ENCODE assay signal across 29 cellular contexts in the genomic region with DNA sequence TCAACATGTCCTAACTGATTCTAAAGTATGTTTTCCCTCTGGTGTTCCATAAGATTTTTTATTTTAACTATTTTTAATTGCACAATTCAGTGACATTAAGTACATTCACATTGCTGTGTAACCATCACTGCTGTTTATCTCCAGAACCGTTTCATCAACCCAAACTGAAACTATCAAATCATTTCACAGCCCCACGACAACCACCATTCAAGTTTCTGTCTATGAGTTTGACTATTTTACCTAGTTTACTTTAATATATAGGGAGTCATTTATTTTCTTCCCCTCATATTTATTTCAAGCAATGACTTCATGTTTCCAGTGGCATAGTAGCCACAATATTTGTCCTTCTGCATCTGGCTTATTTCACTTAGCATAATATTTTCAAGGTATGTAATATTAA. TPM values are rescaled to one million over a fixed set of nuclear protein-coding genes. Genes with fewer than 3 reads are reported as not detected.
DNase-seq lines count a peak whose midpoint lies in the region; ATAC-seq, FAIRE-seq and TF ChIP-seq lines count a peak whose summit lies in the region.
"Had no signal": no experiment of that assay in that cellular context is flagged by ENCODE, and none has a peak within 500 bp of the region (broad histone marks: within the 10 kb centered on the region; RNA-seq: fewer than 3 reads in every experiment).

No MANE protein-coding gene starts in this region.

- no peak for TF ChIP-seq CTCF in endodermal cell (conservative IDR thresholded peaks at IDR 0.05)

- peaks cover 45% of the 10 kb centered on the region for H3K9me3 ChIP-seq in endodermal cell (ENCODE audit: control insufficient read depth, low read length)
- H3K9me3 ChIP-seq: BE2C had no signal

- no peak for FAIRE-seq in GM12892 (lab: Jason Lieb, UNC)
- FAIRE-seq: A204.1, G401.6, GM12891, GM18507 had no signal

- H3K4me1 Mint-ChIP-seq in stimulated activated naive CD8-positive, alpha-beta T cell treated with anti-CD3 and anti-CD28 coated beads, Interleukin-15, amount 100 ng/mL, for 72 hours: no peaks in the 10 kb centered on the region
- H3K4me1 Mint-ChIP-seq in endodermal cell: peaks cover 9% of the 10 kb centered on the region
- H3K4me1 Mint-ChIP-seq: CD4-positive, alpha-beta memory T cell; CD8-positive, alpha-beta memory T cell had no signal

- H3K4me3 Mint-ChIP-seq in stimulated activated naive CD8-positive, alpha-beta T cell treated with anti-CD3 and anti-CD28 coated beads, Interleukin-15, amount 100 ng/mL, for 72 hours: no peak overlapping the region
- no peak overlapping the region for H3K4me3 Mint-ChIP-seq in endodermal cell
- H3K4me3 Mint-ChIP-seq: CD14-positive monocyte; CD4-positive, alpha-beta memory T cell; CD4-positive, CD25-positive, alpha-beta regulatory T cell; CD8-positive, alpha-beta memory T cell had no signal

- no peak overlapping the region for H3K27ac Mint-ChIP-seq in stimulated activated naive CD8-positive, alpha-beta T cell treated with anti-CD3 and anti-CD28 coated beads, Interleukin-15, amount 100 ng/mL, for 72 hours
- no peak overlapping the region for H3K27ac Mint-ChIP-seq in endodermal cell
- H3K27ac Mint-ChIP-seq: CD4-positive, alpha-beta memory T cell; CD4-positive, CD25-positive, alpha-beta regulatory T cell; CD8-positive, alpha-beta memory T cell had no signal

- peaks cover 19% of the 10 kb centered on the region for H3K27me3 Mint-ChIP-seq in stimulated activated naive CD8-positive, alpha-beta T cell treated with anti-CD3 and anti-CD28 coated beads, Interleukin-15, amount 100 ng/mL, for 72 hours
- peaks cover 2% of the 10 kb centered on the region for H3K27me3 Mint-ChIP-seq in endodermal cell (ENCODE audit: insufficient read depth)

- peaks cover 2% of the 10 kb centered on the region for H3K36me3 Mint-ChIP-seq in endodermal cell (ENCODE audit: low read depth)
- H3K36me3 Mint-ChIP-seq: CD14-positive monocyte; CD4-positive, alpha-beta memory T cell; CD4-positive, CD25-positive, alpha-beta regulatory T cell had no signal

- DNase-seq in stimulated activated naive CD8-positive, alpha-beta T cell treated with anti-CD3 and anti-CD28 coated beads, Interleukin-15, amount 100 ng/mL, for 72 hours: no peak
- no peak for DNase-seq in stimulated activated naive CD8-positive, alpha-beta T cell treated with anti-CD3 and anti-CD28 coated beads, Interleukin-15, Interleukin-2, amounts not matched to agents 100 U/mL and 50 U/mL, for 24 hours
- DNase-seq in endodermal cell (no peak), GM12892 (ENCODE audit: insufficient read length) (no peak), G401 (ENCODE audit: low spot score) (no peak)
- DNase-seq: 8988T; ACHN; BE2C; C1 segment of cervical spinal cord; CD4-positive, alpha-beta memory T cell; CD4-positive, CD25-positive, alpha-beta regulatory T cell; CD8-positive, alpha-beta memory T cell; COR-L47; DMS 273 treated with DMSO at 0.1 percent for 48 hours; DMS153; DMS53; DMS79; DND-41; EL; GF-D8 had no signal

- H3K9ac ChIP-seq in endodermal cell (ENCODE audit: extremely low read depth, low read length, poor library complexity, severe bottlenecking): no peak overlapping the region
- H3K9ac ChIP-seq: BLaER1 had no signal

- H3K27me3 ChIP-seq in endodermal cell (ENCODE audit: control insufficient read depth, insufficient read depth, low read length, poor library complexity, severe bottlenecking): no peaks in the 10 kb centered on the region
- H3K27me3 ChIP-seq: BLaER1 had no signal

- peaks cover 0 to 4% of the 10 kb centered on the region in 2 donors for H3K9me3 Mint-ChIP-seq in stimulated activated naive CD8-positive, alpha-beta T cell treated with anti-CD3 and anti-CD28 coated beads, Interleukin-15, amount 100 ng/mL, for 72 hours
- H3K9me3 Mint-ChIP-seq in endodermal cell: peaks cover 31% of the 10 kb centered on the region
- H3K9me3 Mint-ChIP-seq: CD8-positive, alpha-beta memory T cell had no signal

- no peaks in the 10 kb centered on the region for H3K36me3 ChIP-seq in endodermal cell (ENCODE audit: control insufficient read depth, insufficient read depth, low read length)
- H3K36me3 ChIP-seq: BE2C, BLaER1 had no signal

- H3K4me1 ChIP-seq in endodermal cell (ENCODE audit: control insufficient read depth, insufficient read depth, low read length): peaks cover 6% of the 10 kb centered on the region
- H3K4me1 ChIP-seq: BE2C, BLaER1 had no signal

- H3K27ac ChIP-seq in endodermal cell (ENCODE audit: low read depth, low read length): no peak overlapping the region
- H3K27ac ChIP-seq: BLaER1 had no signal

- peak; percentile 74 for ATAC-seq in stimulated activated naive CD8-positive, alpha-beta T cell treated with anti-CD3 and anti-CD28 coated beads, Interleukin-15, amount 100 ng/mL, for 72 hours
- no peak for ATAC-seq in stimulated activated naive CD8-positive, alpha-beta T cell treated with anti-CD3 and anti-CD28 coated beads, Interleukin-15, Interleukin-2, amounts not matched to agents 100 U/mL and 50 U/mL, for 24 hours

- no CpG with 5 or more reads among the region's 2 CpGs for WGBS in endodermal cell (ENCODE audit: insufficient coverage in 1 of 2, insufficient read length in 1 of 2), 2 experiments

- H3K4me3 ChIP-seq in endodermal cell (ENCODE audit: low read length): peak overlapping the region; percentile 64
- H3K4me3 ChIP-seq: BLaER1 had no signal

- TF ChIP-seq POLR2A in GM12892 (IDR thresholded peaks at IDR 0.05; ENCODE audit: low read depth, low read length): no peak

- in situ Hi-C loops in G401 (cut with HindIII; ENCODE audit: low sequenced_read_pairs): no loop called here

RNA-seq across cellular contexts. Expression of a gene that starts 8.4 kb away (rescaled TPM):
- total RNA-seq in endodermal cell: under 1 TPM in 1 of 2 donors, not detected in 1; 0.88 TPM
- 0.28 TPM for polyA plus RNA-seq in endodermal cell (2013, experiment 1 of 2)
- 0.12 TPM for polyA plus RNA-seq in endodermal cell (2013, experiment 2 of 2)
- not detected for polyA plus RNA-seq in GM12892 (2012; ENCODE audit: missing spikeins)
- not detected in 2 replicates for total RNA-seq in G401 (2014; rRNA removed; shearing (Covaris generic))
- total RNA-seq: A673; CD4-positive, alpha-beta memory T cell; CD4-positive, CD25-positive, alpha-beta regulatory T cell; CD8-positive, alpha-beta memory T cell; Daoy had no signal
- polyA plus RNA-seq: AG04450; CD14-positive monocyte; CD4-positive, alpha-beta memory T cell; CD4-positive, CD25-positive, alpha-beta regulatory T cell; CD8-positive, alpha-beta memory T cell had no signal
